10 cellular contexts compared by ENCODE assay signal in the genomic region with DNA sequence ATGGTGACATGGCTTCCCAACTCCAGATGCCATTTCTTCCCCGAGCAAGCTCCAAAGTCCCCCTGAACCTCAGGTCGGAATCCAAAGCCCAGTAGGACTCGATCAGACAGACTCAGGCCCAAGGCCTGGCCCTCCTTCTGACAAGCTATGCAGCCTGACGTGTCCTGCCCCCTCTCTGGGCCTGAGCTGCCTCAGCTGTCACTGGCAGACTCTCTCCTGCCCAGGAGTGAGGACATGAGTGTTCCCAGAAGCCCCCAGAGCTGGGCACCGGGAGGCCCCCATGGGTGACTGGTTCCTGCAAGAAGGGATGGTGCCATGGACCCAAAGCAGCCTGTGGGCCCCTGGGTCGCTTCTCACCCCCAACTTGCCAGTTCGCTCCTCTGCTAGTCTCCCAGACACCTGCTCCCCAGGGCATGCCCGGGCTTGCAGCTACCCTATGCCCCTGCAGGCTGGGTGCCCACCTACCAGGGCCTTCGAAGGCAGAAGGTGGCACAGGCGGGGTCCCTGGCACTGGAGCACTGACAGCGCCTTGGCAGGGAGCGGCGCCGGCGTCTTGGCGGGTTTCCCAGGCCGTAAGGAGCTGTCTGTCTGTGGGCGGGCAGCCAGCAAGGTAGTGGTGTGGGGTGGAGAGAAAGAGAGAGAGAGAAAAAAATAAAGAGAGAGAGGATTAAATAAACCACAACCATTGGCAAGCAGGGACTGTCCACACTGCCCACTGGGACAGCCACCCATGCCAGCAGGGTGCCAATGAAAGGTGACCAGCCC. TPM values are rescaled to one million over a fixed set of nuclear protein-coding genes. Genes with fewer than 3 reads are reported as not detected.
A peak's percentile ranks its signal among the peaks of the same experiment; 100 is the strongest.
DNase-seq lines count a peak whose midpoint lies in the region; ATAC-seq, FAIRE-seq and TF ChIP-seq lines count a peak whose summit lies in the region.
"Had no signal": no experiment of that assay in that cellular context is flagged by ENCODE, and none has a peak within 500 bp of the region (broad histone marks: within the 10 kb centered on the region; RNA-seq: fewer than 3 reads in every experiment).

No MANE protein-coding gene starts in this region.

- H3K27ac ChIP-seq in foreskin keratinocyte (no peak overlapping the region), small intestine (ENCODE audit: low read depth in 1 of 2, low read length in 1 of 2) (peak overlapping the region in 1 of 2 donors; percentile 47)

- peak; percentile 42 for DNase-seq in HT-29 (ENCODE audit: low spot score)
- DNase-seq in NCI-H524 (lab: John Stamatoyannopoulos, UW), result peak; percentile 79 to 83
- DNase-seq in foreskin keratinocyte, result peak in 1 of 2 donors; percentile 52
- DNase-seq in small intestine, result peak; percentile 80
- no peak for DNase-seq in activated CD4-positive, alpha-beta T cell treated with anti-CD3 and anti-CD28 coated beads, Interleukin-2, amount 50 U/mL, for 48 hours
- no peak for DNase-seq in SK-N-DZ (ENCODE audit: low spot score)
- DNase-seq: midbrain had no signal

- H3K9me3 ChIP-seq in small intestine (ENCODE audit: control insufficient read depth, low read depth), result no peaks in the 10 kb centered on the region

- H3K27me3 ChIP-seq in foreskin keratinocyte, result peaks cover 14% of the 10 kb centered on the region
- H3K27me3 ChIP-seq in small intestine (ENCODE audit: control insufficient read depth in 2 of 2, insufficient read depth in 2 of 2, low read length in 2 of 2), result no peaks in the 10 kb centered on the region

- H3K36me3 ChIP-seq in small intestine (ENCODE audit: control insufficient read depth in 2 of 2, insufficient read depth in 2 of 2, low read length in 2 of 2), result no peaks in the 10 kb centered on the region

- H3K4me3 ChIP-seq in small intestine (ENCODE audit: low read depth in 1 of 2, low read length in 2 of 2), result peak overlapping the region in 1 of 2 donors; percentile 43

- FAIRE-seq in small intestine (lab: Jason Lieb, UNC), result no peak
- FAIRE-seq: endothelial cell of umbilical vein had no signal

- H3K4me1 ChIP-seq in foreskin keratinocyte (peaks cover 7% of the 10 kb centered on the region), small intestine (ENCODE audit: control insufficient read depth in 2 of 2, insufficient read depth in 1 of 2, low read depth in 1 of 2, low read length in 1 of 2) (peaks cover 2 to 15% of the 10 kb centered on the region in 2 donors)

- ATAC-seq in foreskin keratinocyte (peak; percentile 8), HG02973 (IDR thresholded peaks at IDR 0.05; ENCODE audit: unreplicated experiment) (no peak), GM19452 (IDR thresholded peaks at IDR 0.05; ENCODE audit: unreplicated experiment) (no peak)

- no peak for TF ChIP-seq CTCF in foreskin keratinocyte (conservative IDR thresholded peaks at IDR 0.05)

- WGBS in small intestine, 3 donors, result 17 to 59% (median 32%) methylated on average over 17 to 18 of the region's 18 CpGs

RNA-seq across cellular contexts. Expression of gene EDN2, which starts 2.3 kb away (rescaled TPM):
- 0.37 and 0.46 TPM in 2 replicates for total RNA-seq in HT-29 (2014; rRNA removed; shearing (Covaris generic))
- total RNA-seq in foreskin keratinocyte, result 0.11 and 0.27 TPM in 2 replicates
- polyA plus RNA-seq in foreskin keratinocyte (0.10 and 0.32 TPM in 2 replicates), small intestine (10 to 100 TPM in 2 of 3 donors, 1 to 10 TPM in 1; 5.5 to 22.8 (median 13.5) TPM)
- polyA plus RNA-seq in SK-N-DZ (2014; cell fraction: cytosol; rRNA removed), result not detected in 2 replicates
- polyA plus RNA-seq in SK-N-DZ (2014; cell fraction: nucleus; rRNA removed), result not detected in 2 replicates
- total RNA-seq: endothelial cell of umbilical vein had no signal
- polyA plus RNA-seq: endothelial cell of umbilical vein had no signal

Comparison
In these comparisons a context has a peak if more than half of its experiments do, and no peak if none do; other contexts are left out.
1. DNase-seq: peak in HT-29 (single experiment), NCI-H524 (2 of 2) and small intestine (single experiment); none in activated CD4-positive, alpha-beta T cell treated with anti-CD3 and anti-CD28 coated beads, Interleukin-2, amount 50 U/mL, for 48 hours (0 of 2) and SK-N-DZ (single experiment).